Comparison of ENCODE assay signal across 19 cellular contexts in the genomic region with DNA sequence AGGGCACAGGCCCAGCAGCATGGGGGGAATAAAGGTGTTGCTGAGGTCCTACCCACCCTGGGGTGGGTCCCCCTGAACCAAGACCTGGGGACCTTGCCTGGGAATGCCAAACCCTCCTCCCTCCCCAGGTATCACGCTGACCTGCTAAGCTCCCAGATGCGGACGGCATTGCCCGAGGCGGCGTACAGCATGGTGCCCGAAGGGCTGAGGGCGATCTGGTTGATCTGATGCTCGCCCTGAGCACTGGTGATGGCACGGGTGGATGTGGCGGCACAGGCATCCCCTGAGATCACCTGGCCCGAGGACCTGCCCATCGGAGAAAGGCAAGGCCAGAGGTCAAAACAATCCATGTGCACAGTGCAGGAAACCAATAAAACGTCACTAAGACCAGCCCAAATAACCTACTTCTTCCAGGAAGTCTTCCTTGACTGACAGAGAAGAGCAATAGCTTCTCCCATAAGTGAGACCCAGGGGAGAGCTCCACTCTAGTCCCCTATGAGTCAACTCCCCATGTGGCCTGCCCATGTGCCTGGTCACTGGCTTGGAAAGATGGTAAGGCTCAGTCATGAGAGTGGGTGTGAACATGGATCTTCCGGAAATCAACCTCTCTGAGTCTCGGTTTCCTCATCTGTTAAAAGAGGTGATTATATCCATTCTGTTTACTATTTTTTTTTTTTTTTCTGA. TPM values are rescaled to one million over a fixed set of nuclear protein-coding genes. Genes with fewer than 3 reads are reported as not detected.
DNase-seq lines count a peak whose midpoint lies in the region; ATAC-seq, FAIRE-seq and TF ChIP-seq lines count a peak whose summit lies in the region.
"Had no signal": no experiment of that assay in that cellular context is flagged by ENCODE, and none has a peak within 500 bp of the region (broad histone marks: within the 10 kb centered on the region; RNA-seq: fewer than 3 reads in every experiment).

No MANE protein-coding gene starts in this region.

- no peak overlapping the region for H3K4me3 Mint-ChIP-seq in activated CD8-positive, alpha-beta T cell treated with anti-CD3 and anti-CD28 coated beads, Interleukin-2, amount 10 ng/mL, durations not matched to agents 7 days and 5 days
- no peak overlapping the region for H3K4me3 Mint-ChIP-seq in activated CD8-positive, alpha-beta T cell treated with anti-CD3 and anti-CD28 coated beads for 36 hours
- H3K4me3 Mint-ChIP-seq: CD8-positive, alpha-beta memory T cell; HFFc6 had no signal

- no peaks in the 10 kb centered on the region for H3K79me2 ChIP-seq in K562 (ENCODE audit: control insufficient read depth, insufficient read depth, low read length)
- H3K79me2 ChIP-seq in SK-N-SH (ENCODE audit: insufficient read depth), result no peaks in the 10 kb centered on the region

- CTCF ChIA-PET in activated CD8-positive, alpha-beta T cell treated with anti-CD3 and anti-CD28 coated beads, Interleukin-2, amount 10 ng/mL, durations not matched to agents 7 days and 5 days (lab: Charles Lee), result interaction anchor here (1.7 to 6.7 kb wide), 2 partner anchors 42 to 65 kb away, joined by 9 to 130 read pairs; partner anchors contain the start of gene KIF21B
- CTCF ChIA-PET in activated CD8-positive, alpha-beta T cell treated with anti-CD3 and anti-CD28 coated beads for 36 hours (lab: Charles Lee), result interaction anchor here (8.1 to 13.4 kb wide), 2 partner anchors 46 to 65 kb away, joined by 109 to 363 read pairs; partner anchors contain the start of gene KIF21B
- CTCF ChIA-PET in K562 (lab: Yijun Ruan, JAX; ENCODE audit: low intra/inter-chr PET ratio), result no interaction called here
- CTCF ChIA-PET in SK-N-SH (lab: Yijun Ruan, JAX), result interaction anchor here (1.2 to 3.3 kb wide), 5 partner anchors 44 to 137 kb away, joined by 3 to 29 read pairs (median 4); no protein-coding TSS in a partner anchor

- H3K9me2 ChIP-seq in SK-N-SH, result no peaks in the 10 kb centered on the region

- TF ChIP-seq EP300 in K562 (IDR thresholded peaks at IDR 0.05; ENCODE audit: low read length) (no peak), SK-N-SH (IDR thresholded peaks at IDR 0.05; ENCODE audit: borderline replicate concordance in 1 of 2, low read depth in 1 of 2, low read length in 1 of 2) (no peak)

- no peak overlapping the region for H3K27ac ChIP-seq in K562 (ENCODE audit: extremely low read depth, low read depth, low read length)
- H3K27ac ChIP-seq in SK-N-SH (ENCODE audit: low read depth in 2 of 2, low read length in 1 of 2), result no peak overlapping the region
- no peak overlapping the region for H3K27ac ChIP-seq in caudate nucleus (ENCODE audit: low read depth, low read length)
- H3K27ac ChIP-seq: 22Rv1, BLaER1 had no signal

- WGBS in K562 (ENCODE audit: insufficient coverage, low coverage, missing lambda C conversion rate), result 69% methylated on average over 16 of the region's 16 CpGs
- 82% methylated on average over 10 of the region's 16 CpGs for WGBS in SK-N-SH (ENCODE audit: low lambda C conversion rate)

- TF ChIP-seq CTCF in activated CD8-positive, alpha-beta T cell treated with anti-CD3 and anti-CD28 coated beads for 36 hours (IDR thresholded peaks at IDR 0.05), result no peak
- no peak for TF ChIP-seq CTCF in K562 (IDR thresholded peaks at IDR 0.05 in 2 of 3, conservative IDR thresholded peaks at IDR 0.05 in 1 of 3; ENCODE audit: insufficient read depth in 2 of 3, low read depth in 1 of 3, low read length in 3 of 3)
- TF ChIP-seq CTCF in SK-N-SH (IDR thresholded peaks at IDR 0.05), result no peak

- no peaks in the 10 kb centered on the region for H3K27me3 Mint-ChIP-seq in activated CD8-positive, alpha-beta T cell treated with anti-CD3 and anti-CD28 coated beads, Interleukin-2, amount 10 ng/mL, durations not matched to agents 7 days and 5 days (ENCODE audit: low read depth)
- H3K27me3 Mint-ChIP-seq in activated CD8-positive, alpha-beta T cell treated with anti-CD3 and anti-CD28 coated beads for 36 hours, result no peaks in the 10 kb centered on the region
- H3K27me3 Mint-ChIP-seq: CD8-positive, alpha-beta memory T cell had no signal

- intact Hi-C loops in activated CD8-positive, alpha-beta T cell treated with anti-CD3 and anti-CD28 coated beads for 36 hours (cut with micrococcal nuclease), result loop anchor here (10.0 kb wide), 1 partner anchor 138 kb away; the partner anchor contains the start of gene CACNA1S
- intact Hi-C loops in K562 (cut with micrococcal nuclease), result loop anchor here (10.0 kb wide), 1 partner anchor 248 kb away; no protein-coding TSS in a partner anchor

- no peak overlapping the region for H3K4me3 ChIP-seq in K562
- H3K4me3 ChIP-seq in SK-N-SH (ENCODE audit: low read depth in 2 of 2, low read length in 1 of 2), result no peak overlapping the region
- H3K4me3 ChIP-seq: BLaER1 had no signal

- BruUV-seq in K562 (replicated peaks; lab: Mats Ljungman, UMichigan), result no TSS peak

- in situ Hi-C loops in ACHN (cut with HindIII; ENCODE audit: low pct_ligation_motif_present, low pct_unique_long_range_greater_than_20kb, low sequenced_read_pairs) (no loop called here), K562 (cut with MboI) (loop anchor here (5.0 kb wide), 1 partner anchor 65 kb away; no protein-coding TSS in a partner anchor)

- TF ChIP-seq POLR2A in K562 (conservative IDR thresholded peaks at IDR 0.05), result no peak

- no peaks in the 10 kb centered on the region for H3K9me3 ChIP-seq in K562 (replicated peaks; ENCODE audit: control insufficient read depth, insufficient read depth, low read depth, low read length)
- H3K9me3 ChIP-seq in SK-N-SH, result no peaks in the 10 kb centered on the region
- H3K9me3 ChIP-seq: Caco-2 had no signal

- ATAC-seq in activated CD8-positive, alpha-beta T cell treated with anti-CD3 and anti-CD28 coated beads, Interleukin-2, amount 10 ng/mL, durations not matched to agents 7 days and 5 days, result no peak
- no peak for ATAC-seq in activated CD8-positive, alpha-beta T cell treated with anti-CD3 and anti-CD28 coated beads for 36 hours
- ATAC-seq in K562, result no peak

- H2AFZ ChIP-seq in K562 (ENCODE audit: low read depth, low read length) (no peak overlapping the region), SK-N-SH (ENCODE audit: low read depth) (no peak overlapping the region)

- no peak for DNase-seq in activated CD8-positive, alpha-beta T cell treated with anti-CD3 and anti-CD28 coated beads, Interleukin-2, amount 10 ng/mL, durations not matched to agents 7 days and 5 days
- DNase-seq in activated CD8-positive, alpha-beta T cell treated with anti-CD3 and anti-CD28 coated beads for 36 hours, result no peak
- DNase-seq in ACHN, result peak; percentile 9
- DNase-seq in K562 (ENCODE audit: extremely low read depth in 1 of 4, low spot score in 3 of 4), result no peak
- peak; percentile 43 for DNase-seq in kidney tubule cell (ENCODE audit: low spot score)
- no peak for DNase-seq in NCI-H1048 (lab: John Stamatoyannopoulos, UW)
- DNase-seq in SK-N-SH, result no peak
- DNase-seq in caudate nucleus (lab: John Stamatoyannopoulos, UW), result no peak
- DNase-seq: AML-193; Caco-2; CD8-positive, alpha-beta memory T cell; DND-41; GDM1; HCEC 1CT; HFFc6 had no signal

- H3K9me3 Mint-ChIP-seq in activated CD8-positive, alpha-beta T cell treated with anti-CD3 and anti-CD28 coated beads, Interleukin-2, amount 10 ng/mL, durations not matched to agents 7 days and 5 days (ENCODE audit: insufficient read depth), result no peaks in the 10 kb centered on the region
- H3K9me3 Mint-ChIP-seq in activated CD8-positive, alpha-beta T cell treated with anti-CD3 and anti-CD28 coated beads for 36 hours, result no peaks in the 10 kb centered on the region
- H3K9me3 Mint-ChIP-seq: HFFc6 had no signal

- H3K4me2 ChIP-seq in K562 (ENCODE audit: insufficient read depth, low read length) (no peak overlapping the region), SK-N-SH (no peak overlapping the region)
- H3K4me2 ChIP-seq: BLaER1 had no signal

- H3K9me1 ChIP-seq in K562 (ENCODE audit: control insufficient read depth, insufficient read depth, low read length), result no peaks in the 10 kb centered on the region

- POLR2A ChIA-PET in activated CD8-positive, alpha-beta T cell treated with anti-CD3 and anti-CD28 coated beads, Interleukin-2, amount 10 ng/mL, durations not matched to agents 7 days and 5 days (lab: Charles Lee), result no interaction called here
- POLR2A ChIA-PET in activated CD8-positive, alpha-beta T cell treated with anti-CD3 and anti-CD28 coated beads for 36 hours (lab: Charles Lee), result interaction anchor here (0.6 to 2.1 kb wide), 4 partner anchors 10 to 81 kb away, joined by 3 to 5 read pairs (median 3); no protein-coding TSS in a partner anchor
- POLR2A ChIA-PET in K562 (lab: Yijun Ruan, JAX) (interaction anchor here (0.7 kb wide), 1 partner anchor 47 kb away, joined by 4 read pairs; no protein-coding TSS in a partner anchor), SK-N-SH (lab: Yijun Ruan, JAX) (no interaction called here)

- H3K27ac Mint-ChIP-seq in activated CD8-positive, alpha-beta T cell treated with anti-CD3 and anti-CD28 coated beads, Interleukin-2, amount 10 ng/mL, durations not matched to agents 7 days and 5 days, result peak overlapping the region; percentile 28
- H3K27ac Mint-ChIP-seq in activated CD8-positive, alpha-beta T cell treated with anti-CD3 and anti-CD28 coated beads for 36 hours, result no peak overlapping the region
- H3K27ac Mint-ChIP-seq: HFFc6 had no signal

- H3K4me1 ChIP-seq in K562 (replicated peaks in 1 of 2; ENCODE audit: control insufficient read depth in 2 of 2, insufficient read depth in 2 of 2, low read length in 2 of 2) (peaks cover 0 to 19% of the 10 kb centered on the region in 2 experiments; a peak in 1 of 5 replicates), SK-N-SH (ENCODE audit: control insufficient read depth in 1 of 2, insufficient read depth in 2 of 2, low read depth in 1 of 2, low read length in 1 of 2) (peaks cover 0 to 3% of the 10 kb centered on the region in 2 experiments; a peak in 1 of 4 replicates)
- H3K4me1 ChIP-seq: Caco-2 had no signal

- no peaks in the 10 kb centered on the region; the same call in 2 of the 3 replicates for H3K36me3 ChIP-seq in K562 (ENCODE audit: control insufficient read depth, insufficient read depth, low read length)
- no peaks in the 10 kb centered on the region for H3K36me3 ChIP-seq in SK-N-SH (replicated peaks in 1 of 2; ENCODE audit: control insufficient read depth in 1 of 2, insufficient read depth in 2 of 2, low read length in 1 of 2)

- no peaks in the 10 kb centered on the region for H3K4me1 Mint-ChIP-seq in activated CD8-positive, alpha-beta T cell treated with anti-CD3 and anti-CD28 coated beads, Interleukin-2, amount 10 ng/mL, durations not matched to agents 7 days and 5 days (ENCODE audit: low read depth)
- no peaks in the 10 kb centered on the region for H3K4me1 Mint-ChIP-seq in activated CD8-positive, alpha-beta T cell treated with anti-CD3 and anti-CD28 coated beads for 36 hours (ENCODE audit: low read depth)
- H3K4me1 Mint-ChIP-seq: CD8-positive, alpha-beta memory T cell had no signal

- no peak for TF ChIP-seq RAD21 in K562 (CRISPR knock-in tag; conservative IDR thresholded peaks at IDR 0.05 in 1 of 2, IDR thresholded peaks at IDR 0.05 in 1 of 2)
- TF ChIP-seq RAD21 in SK-N-SH (IDR thresholded peaks at IDR 0.05; ENCODE audit: low read length), result no peak

- no peaks in the 10 kb centered on the region for H3F3A ChIP-seq in SK-N-SH (replicated peaks; ENCODE audit: insufficient read depth)

- no peak for FAIRE-seq in K562 (lab: Jason Lieb, UNC)
- FAIRE-seq: GM12892, HTR-8/SVneo had no signal

- H3K27me3 ChIP-seq in K562 (ENCODE audit: control insufficient read depth in 2 of 2, insufficient read depth in 2 of 2, low read length in 2 of 2), result no peaks in the 10 kb centered on the region
- H3K27me3 ChIP-seq in SK-N-SH (ENCODE audit: insufficient read depth), result no peaks in the 10 kb centered on the region
- H3K27me3 ChIP-seq: BLaER1 had no signal

- H3K9ac ChIP-seq in K562 (ENCODE audit: insufficient read depth in 1 of 2, low read depth in 2 of 2, low read length in 2 of 2) (no peak overlapping the region), SK-N-SH (no peak overlapping the region)
- H3K9ac ChIP-seq: BLaER1 had no signal

- peaks cover 78% of the 10 kb centered on the region for H3K36me3 Mint-ChIP-seq in activated CD8-positive, alpha-beta T cell treated with anti-CD3 and anti-CD28 coated beads, Interleukin-2, amount 10 ng/mL, durations not matched to agents 7 days and 5 days (ENCODE audit: low read depth)
- peaks cover 55% of the 10 kb centered on the region for H3K36me3 Mint-ChIP-seq in activated CD8-positive, alpha-beta T cell treated with anti-CD3 and anti-CD28 coated beads for 36 hours (ENCODE audit: low read depth)

- H4K20me1 ChIP-seq in K562 (replicated peaks; ENCODE audit: control insufficient read depth, insufficient read depth, low read length), result no peaks in the 10 kb centered on the region
- no peaks in the 10 kb centered on the region for H4K20me1 ChIP-seq in SK-N-SH (ENCODE audit: insufficient read depth)

RNA-seq across cellular contexts. Expression of gene KIF21B, which starts 46.3 kb away (rescaled TPM):
- 100 to 1,000 TPM; 158 to 162 TPM for total RNA-seq in activated CD8-positive, alpha-beta T cell treated with anti-CD3 and anti-CD28 coated beads, Interleukin-2, amount 10 ng/mL, durations not matched to agents 7 days and 5 days
- total RNA-seq in activated CD8-positive, alpha-beta T cell treated with anti-CD3 and anti-CD28 coated beads for 36 hours, result 10 to 100 TPM; 93.5 to 94.0 TPM
- total RNA-seq in K562 (2011; cell fraction: chromatin; rRNA removed; ENCODE audit: low replicate concordance), result 31.5 and 80.0 TPM in 2 replicates
- 28.8 and 39.0 TPM in 2 replicates for total RNA-seq in K562 (2011; cell fraction: nucleolus; rRNA removed)
- 28.9 and 35.9 TPM in 2 replicates for total RNA-seq in K562 (2011; cell fraction: nucleoplasm; rRNA removed)
- total RNA-seq in K562 (2014; rRNA removed) (5.9 and 8.4 TPM in 2 replicates), K562 (2014; rRNA removed; fragmentation: Illumina TruSeq; extraction: Trizol) (2.8 and 3.3 TPM in 2 replicates), K562 (2015; rRNA removed; fragmentation: Illumina TruSeq; extraction: Trizol) (3.1 and 3.3 TPM in 2 replicates), K562 (2021) (11.5 and 13.4 TPM in 2 replicates)
- polyA plus RNA-seq in K562 (2011; rRNA removed) (7.8 and 15.2 TPM in 2 replicates), K562 (2014; fragmentation: Illumina TruSeq; extraction: Trizol) (7.3 and 9.6 TPM in 2 replicates), K562 (2014; fragmentation: Nextera tagmentation; extraction: Ambion mirVana) (under 1 TPM; 0.46 to 0.48 TPM), K562 (2014; rRNA removed) (6.3 and 7.5 TPM in 2 replicates), SK-N-SH (2012; rRNA removed) (0.24 and 0.26 TPM in 2 replicates)
- 12.7 and 14.0 TPM in 2 replicates for polyA plus RNA-seq in K562 (2011; cell fraction: cytosol; rRNA removed)
- 44.2 and 45.1 TPM in 2 replicates for polyA plus RNA-seq in K562 (2011; cell fraction: nucleus; rRNA removed)
- polyA plus RNA-seq in K562 (2012), result 7.8 and 10.5 TPM in 2 replicates
- polyA minus RNA-seq in K562 (2011; rRNA and poly(A)+ RNA removed), result 13.9 and 15.1 TPM in 2 replicates
- polyA minus RNA-seq in K562 (2011; cell fraction: cytosol; rRNA and poly(A)+ RNA removed), result 11.5 and 22.6 TPM in 2 replicates
- polyA minus RNA-seq in K562 (2011; cell fraction: nucleus; rRNA and poly(A)+ RNA removed), result 22.5 and 38.5 TPM in 2 replicates
- 0.08 and 0.14 TPM in 2 replicates for polyA plus RNA-seq in SK-N-SH (2012; cell fraction: cytosol; rRNA removed)
- 0.50 and 0.63 TPM in 2 replicates for polyA plus RNA-seq in SK-N-SH (2012; cell fraction: nucleus; rRNA removed)
- total RNA-seq: HFFc6 had no signal

Comparison
In these comparisons a context has a peak if more than half of its experiments do, and no peak if none do; other contexts are left out.
1. POLR2A ChIA-PET loops: an anchor here in activated CD8-positive, alpha-beta T cell treated with anti-CD3 and anti-CD28 coated beads for 36 hours (0.6 to 2.1 kb wide) and K562 (0.7 kb wide); none called in activated CD8-positive, alpha-beta T cell treated with anti-CD3 and anti-CD28 coated beads, Interleukin-2, amount 10 ng/mL, durations not matched to agents 7 days and 5 days and SK-N-SH.
2. DNase-seq: peak in ACHN (single experiment) and kidney tubule cell (single experiment); none in activated CD8-positive, alpha-beta T cell treated with anti-CD3 and anti-CD28 coated beads, Interleukin-2, amount 10 ng/mL, durations not matched to agents 7 days and 5 days (single experiment), activated CD8-positive, alpha-beta T cell treated with anti-CD3 and anti-CD28 coated beads for 36 hours (single experiment), K562 (0 of 4), NCI-H1048 (single experiment), SK-N-SH (single experiment) and caudate nucleus (0 of 61).